12 cellular contexts compared by ENCODE assay signal in the genomic region with DNA sequence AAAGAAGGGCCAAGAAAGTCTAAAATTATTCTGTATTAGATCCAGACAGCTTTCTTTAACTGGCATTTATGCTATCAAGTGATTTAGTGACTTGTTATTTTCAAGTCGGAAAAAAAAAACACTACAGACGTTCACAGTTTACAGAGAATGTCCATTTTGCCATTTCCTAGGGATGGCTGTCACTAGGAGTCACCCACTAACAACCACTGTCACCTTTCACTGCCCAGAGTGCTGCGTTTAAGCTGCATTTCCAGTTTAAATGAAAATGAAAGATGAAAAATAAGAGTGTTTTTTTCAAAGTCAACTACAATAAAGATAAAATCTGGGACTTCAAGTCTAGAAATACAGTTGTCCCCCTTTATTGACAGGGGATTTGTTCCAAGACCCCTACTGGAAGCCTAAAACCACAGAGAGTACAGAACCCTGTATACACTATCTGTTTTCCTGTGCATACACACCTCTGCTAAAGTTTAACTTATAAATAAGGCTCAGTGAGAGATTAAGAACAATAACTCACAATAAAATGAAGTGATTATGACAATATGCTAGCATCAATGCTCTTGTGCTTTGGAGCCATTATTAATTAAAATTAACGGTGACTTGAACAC.
DNase-seq lines count a peak whose midpoint lies in the region; ATAC-seq, FAIRE-seq and TF ChIP-seq lines count a peak whose summit lies in the region.
"Had no signal": no experiment of that assay in that cellular context is flagged by ENCODE, and none has a peak within 500 bp of the region (broad histone marks: within the 10 kb centered on the region; RNA-seq: fewer than 3 reads in every experiment).

No MANE protein-coding gene starts in this region.

- H3K79me2 ChIP-seq in GM12878 (ENCODE audit: control insufficient read depth, insufficient read depth, low read length) = no peaks in the 10 kb centered on the region

- no peaks in the 10 kb centered on the region for H4K20me1 ChIP-seq in GM12878 (ENCODE audit: control insufficient read depth, insufficient read depth)

- FAIRE-seq in GM12878 (lab: Jason Lieb, UNC) = no peak
- FAIRE-seq: A204.1 had no signal

- peak overlapping the region; percentile 57 for H3K4me3 Mint-ChIP-seq in T-helper 1 cell treated with Interleukin-12 subunit alpha and Interleukin-12 subunit beta and Interleukin-4 antibody, amounts not matched to agents 30 μg/mL and 1 μg/mL, for 36 hours
- H3K4me3 Mint-ChIP-seq: dendritic cell treated with granulocyte-macrophage colony-stimulating factor and Interleukin-4, amounts not matched to agents 40 ng/mL and 50 ng/mL, for 4 days had no signal

- 56% methylated on average over 4 of the region's 4 CpGs for WGBS in GM12878 (ENCODE audit: insufficient coverage, insufficient replicate concordance, low lambda C conversion rate, missing lambda C conversion rate)

- H3K27me3 ChIP-seq in GM12878 (replicated peaks in 1 of 2; ENCODE audit: control insufficient read depth in 2 of 2, insufficient read depth in 2 of 2, low read length in 1 of 2) = no peaks in the 10 kb centered on the region
- H3K27me3 ChIP-seq in skeletal muscle satellite cell (ENCODE audit: control insufficient read depth, insufficient read depth, low read length) = no peaks in the 10 kb centered on the region
- H3K27me3 ChIP-seq in BE2C = no peaks in the 10 kb centered on the region

- peak; percentile 4 for ATAC-seq in HG02981 (IDR thresholded peaks at IDR 0.05; ENCODE audit: unreplicated experiment)
- ATAC-seq in GM12878 = peak; percentile 49

- H2AFZ ChIP-seq in GM12878 (ENCODE audit: control insufficient read depth, low read depth, low read length) = peak overlapping the region; percentile 78

- no peaks in the 10 kb centered on the region for H3K9me3 ChIP-seq in GM12878 (replicated peaks; ENCODE audit: control insufficient read depth, insufficient read depth, low read length)
- no peaks in the 10 kb centered on the region for H3K9me3 ChIP-seq in skeletal muscle satellite cell (replicated peaks; ENCODE audit: low read length)
- H3K9me3 ChIP-seq in BE2C = no peaks in the 10 kb centered on the region

- in situ Hi-C loops in GM12878 (cut with MboI) = loop anchor here (5.0 kb wide), 1 partner anchor 519 kb away; no protein-coding TSS in a partner anchor

- TF ChIP-seq EP300 in GM12878 (IDR thresholded peaks at IDR 0.05; ENCODE audit: borderline replicate concordance in 1 of 2, control insufficient read depth in 1 of 2, low read depth in 2 of 2, low read length in 2 of 2) = no peak

- peaks cover 26% of the 10 kb centered on the region for H3K4me1 ChIP-seq in GM12878 (ENCODE audit: control insufficient read depth, insufficient read depth, low read length)
- H3K4me1 ChIP-seq in skeletal muscle satellite cell (ENCODE audit: control insufficient read depth, insufficient read depth, low read length) = peaks cover 66% of the 10 kb centered on the region
- no peaks in the 10 kb centered on the region for H3K4me1 ChIP-seq in BE2C

- H3K4me3 ChIP-seq in GM12878 (peak overlapping the region; percentile 53), skeletal muscle satellite cell (ENCODE audit: low read length) (peak overlapping the region; percentile 1), BE2C (ENCODE audit: low read depth, low read length) (no peak overlapping the region)

- TF ChIP-seq CTCF in GM12878 (IDR thresholded peaks at IDR 0.05 in 2 of 3, conservative IDR thresholded peaks at IDR 0.05 in 1 of 3; ENCODE audit: control insufficient read depth in 2 of 3, extremely low read depth in 1 of 3, insufficient read depth in 1 of 3, low read depth in 3 of 3, low read length in 3 of 3) = no peak
- no peak for TF ChIP-seq CTCF in BE2C (IDR thresholded peaks at IDR 0.05; ENCODE audit: low read depth, low read length)

- H3K4me2 ChIP-seq in GM12878 (ENCODE audit: control insufficient read depth, insufficient read depth) (peak overlapping the region; percentile 78), skeletal muscle satellite cell (ENCODE audit: low read length) (peak overlapping the region; percentile 81)

- peak overlapping the region; percentile 55 for H3K9ac ChIP-seq in GM12878 (ENCODE audit: control insufficient read depth, insufficient read depth, low read length)
- peak overlapping the region; percentile 74 for H3K9ac ChIP-seq in skeletal muscle satellite cell (ENCODE audit: low read depth, low read length)

- POLR2A ChIA-PET in GM12878 (lab: Charles Lee) = interaction anchor here (0.6 to 1.3 kb wide), 2 partner anchors 53 to 62 kb away, joined by 3 read pairs; no protein-coding TSS in a partner anchor

- peak overlapping the region; percentile 26 for H3K27ac ChIP-seq in GM12878 (ENCODE audit: control insufficient read depth, insufficient read depth)
- H3K27ac ChIP-seq: VCaP had no signal

- BruUV-seq in GM12878 (replicated peaks; lab: Mats Ljungman, UMichigan) = no TSS peak

- no peak for TF ChIP-seq POLR2A in GM12878 (IDR thresholded peaks at IDR 0.05; ENCODE audit: low read depth, low read length)

- no peaks in the 10 kb centered on the region for H3K36me3 ChIP-seq in GM12878 (ENCODE audit: control insufficient read depth in 2 of 2, insufficient read depth in 2 of 2, low read length in 1 of 2)
- no peaks in the 10 kb centered on the region for H3K36me3 ChIP-seq in skeletal muscle satellite cell (ENCODE audit: insufficient read depth, low read length)
- H3K36me3 ChIP-seq in BE2C = no peaks in the 10 kb centered on the region

- H3K9me3 Mint-ChIP-seq in T-helper 1 cell treated with Interleukin-12 subunit alpha and Interleukin-12 subunit beta and Interleukin-4 antibody, amounts not matched to agents 30 μg/mL and 1 μg/mL, for 36 hours = no peaks in the 10 kb centered on the region
- H3K9me3 Mint-ChIP-seq: dendritic cell treated with granulocyte-macrophage colony-stimulating factor and Interleukin-4, amounts not matched to agents 40 ng/mL and 50 ng/mL, for 4 days had no signal

- peaks cover 25% of the 10 kb centered on the region for H3K27me3 Mint-ChIP-seq in T-helper 1 cell treated with Interleukin-12 subunit alpha and Interleukin-12 subunit beta and Interleukin-4 antibody, amounts not matched to agents 30 μg/mL and 1 μg/mL, for 36 hours (ENCODE audit: low read depth)
- H3K27me3 Mint-ChIP-seq: dendritic cell treated with granulocyte-macrophage colony-stimulating factor and Interleukin-4, amounts not matched to agents 40 ng/mL and 50 ng/mL, for 4 days had no signal

- RAD21 ChIA-PET in GM12878 (lab: Charles Lee; ENCODE audit: unreplicated experiment) = interaction anchor here (1.1 to 2.5 kb wide), 7 partner anchors 25 to 530 kb away, joined by 3 to 14 read pairs (median 5); no protein-coding TSS in a partner anchor

- peaks cover 32% of the 10 kb centered on the region for H3K4me1 Mint-ChIP-seq in T-helper 1 cell treated with Interleukin-12 subunit alpha and Interleukin-12 subunit beta and Interleukin-4 antibody, amounts not matched to agents 30 μg/mL and 1 μg/mL, for 36 hours (ENCODE audit: low read depth)

- no peak overlapping the region for H3K27ac Mint-ChIP-seq in T-helper 1 cell treated with Interleukin-12 subunit alpha and Interleukin-12 subunit beta and Interleukin-4 antibody, amounts not matched to agents 30 μg/mL and 1 μg/mL, for 36 hours
- H3K27ac Mint-ChIP-seq: dendritic cell treated with granulocyte-macrophage colony-stimulating factor and Interleukin-4, amounts not matched to agents 40 ng/mL and 50 ng/mL, for 4 days had no signal

- intact Hi-C loops in GM12878 (cut with micrococcal nuclease; ENCODE audit: unreplicated experiment) = loop anchor here (10.0 kb wide), 1 partner anchor 296 kb away; no protein-coding TSS in a partner anchor

- DNase-seq in T-helper 1 cell (no peak), GM12878 (ENCODE audit: low read depth, low spot score) (no peak), ecto neural progenitor cell (ENCODE audit: low spot score) (no peak), NCI-H1105 (lab: John Stamatoyannopoulos, UW) (no peak), BE2C (no peak)
- DNase-seq: NCI-H146 had no signal

- CTCF ChIA-PET in GM12878 (lab: Yijun Ruan, JAX) = interaction anchor here (0.6 to 3.7 kb wide), 11 partner anchors 9 to 521 kb away, joined by 3 to 29 read pairs (median 4); no protein-coding TSS in a partner anchor

- no peaks in the 10 kb centered on the region for H3K36me3 Mint-ChIP-seq in T-helper 1 cell treated with Interleukin-12 subunit alpha and Interleukin-12 subunit beta and Interleukin-4 antibody, amounts not matched to agents 30 μg/mL and 1 μg/mL, for 36 hours (ENCODE audit: low read depth)

- TF ChIP-seq RAD21 in GM12878 (IDR thresholded peaks at IDR 0.05; ENCODE audit: insufficient read depth, low read depth, low read length) = no peak

- SMC1A ChIA-PET in GM12878 (lab: Charles Lee; ENCODE audit: uncharacterized antibody, unreplicated experiment) = interaction anchor here (0.8 to 2.6 kb wide), 12 partner anchors 9 to 1683 kb away, joined by 3 to 15 read pairs (median 4); no protein-coding TSS in a partner anchor

TF ChIP-seq in GM12878, 131 proteins besides CTCF, POLR2A, EP300 and RAD21 (continues in another document):
- TF ChIP-seq BCL11A (IDR thresholded peaks at IDR 0.05; ENCODE audit: low read depth, low read length) = no peak
- TF ChIP-seq, protein P1, sequence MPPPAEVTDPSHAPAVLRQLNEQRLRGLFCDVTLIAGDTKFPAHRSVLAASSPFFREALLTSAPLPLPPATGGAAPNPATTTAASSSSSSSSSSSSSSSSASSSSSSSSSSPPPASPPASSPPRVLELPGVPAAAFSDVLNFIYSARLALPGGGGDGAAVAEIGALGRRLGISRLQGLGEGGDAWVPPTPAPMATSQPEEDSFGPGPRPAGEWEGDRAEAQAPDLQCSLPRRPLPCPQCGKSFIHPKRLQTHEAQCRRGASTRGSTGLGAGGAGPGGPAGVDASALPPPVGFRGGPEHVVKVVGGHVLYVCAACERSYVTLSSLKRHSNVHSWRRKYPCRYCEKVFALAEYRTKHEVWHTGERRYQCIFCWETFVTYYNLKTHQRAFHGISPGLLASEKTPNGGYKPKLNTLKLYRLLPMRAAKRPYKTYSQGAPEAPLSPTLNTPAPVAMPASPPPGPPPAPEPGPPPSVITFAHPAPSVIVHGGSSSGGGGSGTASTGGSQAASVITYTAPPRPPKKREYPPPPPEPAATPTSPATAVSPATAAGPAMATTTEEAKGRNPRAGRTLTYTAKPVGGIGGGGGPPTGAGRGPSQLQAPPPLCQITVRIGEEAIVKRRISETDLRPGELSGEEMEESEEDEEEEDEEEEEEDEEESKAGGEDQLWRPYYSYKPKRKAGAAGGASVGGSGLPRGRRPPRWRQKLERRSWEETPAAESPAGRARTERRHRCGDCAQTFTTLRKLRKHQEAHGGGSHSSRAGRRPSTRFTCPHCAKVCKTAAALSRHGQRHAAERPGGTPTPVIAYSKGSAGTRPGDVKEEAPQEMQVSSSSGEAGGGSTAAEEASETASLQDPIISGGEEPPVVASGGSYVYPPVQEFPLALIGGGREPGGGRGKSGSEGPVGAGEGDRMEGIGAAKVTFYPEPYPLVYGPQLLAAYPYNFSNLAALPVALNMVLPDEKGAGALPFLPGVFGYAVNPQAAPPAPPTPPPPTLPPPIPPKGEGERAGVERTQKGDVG (CRISPR knock-in tag; IDR thresholded peaks at IDR 0.05) = no peak
- no peak for TF ChIP-seq IKZF2 (IDR thresholded peaks at IDR 0.05)
- TF ChIP-seq TARDBP (IDR thresholded peaks at IDR 0.05; ENCODE audit: borderline replicate concordance) = no peak
- TF ChIP-seq FOS (IDR thresholded peaks at IDR 0.05; ENCODE audit: borderline replicate concordance, extremely low read depth, insufficient read length) = no peak
- TF ChIP-seq PAX5 (IDR thresholded peaks at IDR 0.05; ENCODE audit: borderline replicate concordance, low read depth, low read length) = no peak
